In the genomic region with DNA sequence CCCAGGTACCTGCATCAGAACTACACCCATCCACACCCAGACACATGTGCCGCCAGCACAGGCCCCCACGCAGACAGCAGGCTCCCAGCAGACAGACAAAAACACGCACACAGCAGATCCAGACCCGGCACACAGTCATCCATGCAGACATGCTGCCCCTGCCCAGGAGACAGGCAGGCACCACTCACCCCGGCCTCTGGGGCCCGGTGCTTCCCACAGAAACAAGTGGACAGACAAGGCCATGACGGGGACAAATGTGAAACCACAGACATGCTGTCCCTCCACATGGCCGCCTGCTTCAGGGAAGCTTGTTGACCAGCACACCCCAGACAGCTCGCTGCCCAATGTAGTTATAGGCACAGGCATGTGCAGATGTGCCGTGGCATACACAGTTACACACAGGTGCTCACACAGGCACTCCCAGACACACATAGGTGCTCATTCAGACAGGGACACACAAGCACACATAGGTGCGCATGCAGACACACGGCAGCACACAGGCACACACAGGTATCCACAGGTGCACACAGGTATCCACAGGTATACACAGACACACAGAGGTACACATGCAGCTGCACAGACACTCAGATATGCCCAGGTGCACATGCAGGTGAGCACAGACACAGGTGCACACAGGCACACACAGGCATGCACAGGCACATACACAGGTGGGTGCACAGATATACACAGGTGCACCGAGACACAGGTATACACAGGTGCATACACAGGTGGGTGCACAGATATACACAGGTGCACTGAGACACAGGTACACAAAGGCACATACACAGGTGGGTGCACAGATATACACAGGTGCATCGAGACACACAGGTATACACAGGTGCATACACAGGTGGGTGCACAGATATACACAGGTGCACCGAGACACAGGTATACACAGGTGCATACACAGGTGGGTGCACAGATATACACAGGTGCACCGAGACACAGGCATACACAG, we compare ENCODE assay signal across 21 cellular contexts. TPM values are rescaled to one million over a fixed set of nuclear protein-coding genes. Genes with fewer than 3 reads are reported as not detected.
DNase-seq lines count a peak whose midpoint lies in the region; TF ChIP-seq lines count a peak whose summit lies in the region.
"Had no signal": no experiment of that assay in that cellular context is flagged by ENCODE, and none has a peak within 500 bp of the region (broad histone marks: within the 10 kb centered on the region; RNA-seq: fewer than 3 reads in every experiment).

No MANE protein-coding gene starts in this region.

- H3K27ac ChIP-seq in breast epithelium (no peak overlapping the region), mammary epithelial cell (ENCODE audit: insufficient read depth, low read depth, low read length) (no peak overlapping the region)
- H3K27ac ChIP-seq: body of pancreas, esophagus muscularis mucosa, neural progenitor cell had no signal

- no peak overlapping the region for H3K27ac Mint-ChIP-seq in glutamatergic neuron (ENCODE audit: unreplicated experiment)
- H3K27ac Mint-ChIP-seq in type B pancreatic cell = no peak overlapping the region
- H3K27ac Mint-ChIP-seq: activated naive CD4-positive, alpha-beta T cell treated with anti-CD3 and anti-CD28 coated beads for 36 hours; neural progenitor cell had no signal

- DNase-seq in breast epithelium (ENCODE audit: low spot score in 2 of 2) (peak; percentile 11 to 33), mammary epithelial cell (no peak), RKO (ENCODE audit: low spot score) (peak; percentile 7), glutamatergic neuron (peak; percentile 13), type B pancreatic cell (ENCODE audit: extremely low spot score, unreplicated experiment) (peak; percentile 55), DMS153 (lab: John Stamatoyannopoulos, UW) (no peak), HPDE6-E6E7 (ENCODE audit: extremely low spot score) (no peak), NCI-H1048 (lab: John Stamatoyannopoulos, UW) (no peak)
- DNase-seq: activated naive CD4-positive, alpha-beta T cell treated with anti-CD3 and anti-CD28 coated beads for 36 hours; body of pancreas; DMS 273 treated with DMSO at 0.1 percent for 48 hours; mesendoderm; MM.1S; NCI-H2029; NCI-H510A; retina had no signal

- TF ChIP-seq CTCF in breast epithelium (IDR thresholded peaks at IDR 0.05) (no peak), mammary epithelial cell (conservative IDR thresholded peaks at IDR 0.05 in 1 of 2, IDR thresholded peaks at IDR 0.05 in 1 of 2; ENCODE audit: extremely low read depth in 1 of 2, insufficient read depth in 1 of 2, low read depth in 1 of 2, low read length in 2 of 2) (no peak), glutamatergic neuron (IDR thresholded peaks at IDR 0.05; ENCODE audit: partially characterized antibody, unreplicated experiment) (no peak), type B pancreatic cell (conservative IDR thresholded peaks at IDR 0.05) (no peak)

- in situ Hi-C loops in mammary epithelial cell (cut with MboI; ENCODE audit: low sequenced_read_pairs in 2 of 2) = no loop called here

- intact Hi-C loops in breast epithelium (cut with DNase I; ENCODE audit: low total_unique reads) (no loop called here), mammary epithelial cell (cut with micrococcal nuclease) (no loop called here)

- H3K27me3 ChIP-seq in breast epithelium (no peaks in the 10 kb centered on the region), mammary epithelial cell (ENCODE audit: insufficient read depth, low read length) (no peaks in the 10 kb centered on the region)
- H3K27me3 ChIP-seq: body of pancreas, esophagus muscularis mucosa, neural progenitor cell had no signal

- H3K4me3 Mint-ChIP-seq in glutamatergic neuron (ENCODE audit: unreplicated experiment) (no peak overlapping the region), type B pancreatic cell (no peak overlapping the region)
- H3K4me3 Mint-ChIP-seq: activated naive CD4-positive, alpha-beta T cell treated with anti-CD3 and anti-CD28 coated beads for 36 hours; neural progenitor cell had no signal

- CTCF ChIA-PET in mammary epithelial cell (lab: Charles Lee; ENCODE audit: low non-redundant PET) = no interaction called here

- H3K9me3 Mint-ChIP-seq in glutamatergic neuron (ENCODE audit: unreplicated experiment) = peaks cover 24% of the 10 kb centered on the region
- H3K9me3 Mint-ChIP-seq in type B pancreatic cell = peaks cover 20% of the 10 kb centered on the region

- no peak overlapping the region for H2AFZ ChIP-seq in mammary epithelial cell (ENCODE audit: low read depth, low read length)
- H2AFZ ChIP-seq: neural progenitor cell had no signal

- H3K4me1 ChIP-seq in breast epithelium = no peaks in the 10 kb centered on the region
- H3K4me1 ChIP-seq in mammary epithelial cell (ENCODE audit: insufficient read depth, low read length) = no peaks in the 10 kb centered on the region
- H3K4me1 ChIP-seq: esophagus muscularis mucosa, neural progenitor cell had no signal

- no peak overlapping the region for H3K4me2 ChIP-seq in mammary epithelial cell (ENCODE audit: insufficient read depth, low read depth, low read length)
- H3K4me2 ChIP-seq: neural progenitor cell had no signal

- dilution Hi-C loops in mammary epithelial cell (cut with HindIII; ENCODE audit: low sequenced_read_pairs) = no loop called here

- no peaks in the 10 kb centered on the region for H4K20me1 ChIP-seq in mammary epithelial cell (ENCODE audit: insufficient read depth, low read length)

- H3K9ac ChIP-seq in mammary epithelial cell (ENCODE audit: insufficient read depth, low read length) = no peak overlapping the region
- H3K9ac ChIP-seq: neural progenitor cell had no signal

- 82% methylated on average over 15 of the region's 16 CpGs for WGBS in mammary epithelial cell (ENCODE audit: low coverage, missing lambda C conversion rate)

- H3K4me1 Mint-ChIP-seq in glutamatergic neuron (ENCODE audit: low read depth, unreplicated experiment) (no peaks in the 10 kb centered on the region), type B pancreatic cell (ENCODE audit: unreplicated experiment) (no peaks in the 10 kb centered on the region)
- H3K4me1 Mint-ChIP-seq: neural progenitor cell had no signal

- no peak overlapping the region for H3K4me3 ChIP-seq in breast epithelium
- no peak overlapping the region for H3K4me3 ChIP-seq in mammary epithelial cell (replicated peaks in 1 of 3; ENCODE audit: insufficient read depth in 1 of 3, low read depth in 2 of 3, low read length in 3 of 3)
- H3K4me3 ChIP-seq: body of pancreas, esophagus muscularis mucosa, neural progenitor cell had no signal

- no peaks in the 10 kb centered on the region for H3K79me2 ChIP-seq in mammary epithelial cell (ENCODE audit: insufficient read depth, low read length)

- H3K36me3 ChIP-seq in breast epithelium (no peaks in the 10 kb centered on the region), mammary epithelial cell (ENCODE audit: insufficient read depth, low read length) (no peaks in the 10 kb centered on the region)
- H3K36me3 ChIP-seq: neural progenitor cell had no signal

- TF ChIP-seq POLR2A in breast epithelium (IDR thresholded peaks at IDR 0.05) = no peak

- peaks cover 8% of the 10 kb centered on the region for H3K27me3 Mint-ChIP-seq in glutamatergic neuron (ENCODE audit: unreplicated experiment)
- no peaks in the 10 kb centered on the region for H3K27me3 Mint-ChIP-seq in type B pancreatic cell

- H3K9me3 ChIP-seq in breast epithelium (peaks cover 27 to 33% of the 10 kb centered on the region in 2 donors), mammary epithelial cell (replicated peaks; ENCODE audit: insufficient read depth, low read length) (peaks cover 20% of the 10 kb centered on the region)

- H3K36me3 Mint-ChIP-seq in glutamatergic neuron (ENCODE audit: unreplicated experiment) (peaks cover 17% of the 10 kb centered on the region), type B pancreatic cell (peaks cover 4% of the 10 kb centered on the region)

- no TSS peak for BruUV-seq in mammary epithelial cell (replicated peaks; lab: Mats Ljungman, UMichigan)

RNA-seq across cellular contexts. Expression of a gene that starts 10.5 kb away (rescaled TPM):
- total RNA-seq in breast epithelium (1 to 10 TPM; 1.4 to 3.7 (median 2.9) TPM), mammary epithelial cell (1 to 10 TPM; 1.3 to 4.4 TPM), glutamatergic neuron (ENCODE audit: unreplicated experiment) (3.8 TPM), type B pancreatic cell (ENCODE audit: low replicate concordance) (1.2 and 1.4 TPM in 2 replicates)
- 0.67 TPM for polyA plus RNA-seq in mammary epithelial cell
- not detected for polyA minus RNA-seq in mammary epithelial cell

RNA-seq across cellular contexts. Expression of a gene that starts 18.8 kb away (rescaled TPM):
- total RNA-seq in breast epithelium (under 1 TPM in 1 of 3 donors, not detected in 2; 0.33 TPM), mammary epithelial cell (1 to 10 TPM in 1 of 2 donors, under 1 TPM in 1; 0.33 to 3.7 TPM), glutamatergic neuron (ENCODE audit: unreplicated experiment) (2.0 TPM), type B pancreatic cell (ENCODE audit: low replicate concordance) (0.21 and 0.56 TPM in 2 replicates)
- polyA plus RNA-seq in mammary epithelial cell = 0.37 TPM
- polyA minus RNA-seq in mammary epithelial cell = not detected
- total RNA-seq: activated naive CD4-positive, alpha-beta T cell treated with anti-CD3 and anti-CD28 coated beads for 36 hours; body of pancreas; H4; SK-MEL-5; subcutaneous adipose tissue had no signal

RNA-seq across cellular contexts. Expression of a gene that starts 49.3 kb away (rescaled TPM):
- total RNA-seq in breast epithelium (10 to 100 TPM; 22.9 to 56.4 (median 37.0) TPM), mammary epithelial cell (10 to 100 TPM; 21.7 to 36.4 TPM), glutamatergic neuron (ENCODE audit: unreplicated experiment) (76.4 TPM), type B pancreatic cell (ENCODE audit: low replicate concordance) (79.1 and 89.6 TPM in 2 replicates)
- polyA plus RNA-seq in mammary epithelial cell = 33.9 TPM
- 34.8 TPM for polyA minus RNA-seq in mammary epithelial cell

Comparison
In these comparisons a context has a peak if more than half of its experiments do, and no peak if none do; other contexts are left out.
1. DNase-seq: peak in breast epithelium (2 of 2), RKO (single experiment), glutamatergic neuron (single experiment) and type B pancreatic cell (single experiment); none in mammary epithelial cell (single experiment), DMS153 (single experiment), HPDE6-E6E7 (single experiment) and NCI-H1048 (single experiment).